Comparison of ENCODE assay signal across 8 cellular contexts in the genomic region with DNA sequence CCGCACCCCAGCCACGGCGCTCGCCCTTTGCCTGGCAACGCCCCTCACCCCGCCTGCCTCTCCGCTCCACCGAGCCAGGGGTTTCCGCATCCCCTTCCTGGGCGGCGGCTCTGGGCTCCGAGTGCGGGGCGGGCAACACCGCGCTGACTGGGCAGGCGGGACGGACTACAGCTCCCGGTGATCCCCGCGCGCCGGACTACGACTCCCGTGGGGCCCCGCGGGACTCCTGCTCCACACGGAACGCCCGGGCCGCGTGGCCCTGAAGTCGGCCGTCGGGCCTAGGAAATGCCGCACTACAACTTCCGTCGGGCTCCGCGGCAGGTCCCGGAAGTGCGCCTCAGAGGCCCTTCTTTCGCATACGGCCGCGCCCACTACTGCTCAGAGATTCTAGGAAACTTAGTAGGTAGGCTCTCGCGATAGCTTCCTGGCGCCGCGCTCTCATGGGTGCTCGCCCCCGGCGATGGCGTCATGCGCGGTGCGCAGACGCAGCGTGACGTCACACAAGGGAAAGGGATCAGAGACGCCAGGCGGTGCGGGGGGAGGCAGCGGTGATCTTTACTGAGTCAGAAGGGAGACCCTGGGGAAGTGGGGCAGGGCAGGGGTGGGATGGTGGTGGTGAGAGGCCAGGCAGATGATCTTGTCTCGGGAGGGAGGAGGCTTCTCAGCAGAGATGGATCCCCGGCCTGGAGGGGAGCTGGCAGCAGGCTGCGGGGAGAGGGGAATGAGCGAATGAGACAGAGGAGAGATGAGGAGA. TPM values are rescaled to one million over a fixed set of nuclear protein-coding genes. Genes with fewer than 3 reads are reported as not detected.
DNase-seq lines count a peak whose midpoint lies in the region; TF ChIP-seq lines count a peak whose summit lies in the region.

A gene with protein sequence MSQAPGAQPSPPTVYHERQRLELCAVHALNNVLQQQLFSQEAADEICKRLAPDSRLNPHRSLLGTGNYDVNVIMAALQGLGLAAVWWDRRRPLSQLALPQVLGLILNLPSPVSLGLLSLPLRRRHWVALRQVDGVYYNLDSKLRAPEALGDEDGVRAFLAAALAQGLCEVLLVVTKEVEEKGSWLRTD (minus strand): TSS at position 123 of the 754 bp plus-strand sequence. CDS start 760 bp downstream, outside the sequence.

- H3K9me3 ChIP-seq in effector memory CD4-positive, alpha-beta T cell (ENCODE audit: control insufficient read depth, low read length), result no peaks in the 10 kb centered on the region

- H3K36me3 ChIP-seq in effector memory CD4-positive, alpha-beta T cell (ENCODE audit: control insufficient read depth, insufficient read depth, low read length), result no peaks in the 10 kb centered on the region

- H3K4me1 ChIP-seq in effector memory CD4-positive, alpha-beta T cell (ENCODE audit: control insufficient read depth, insufficient read depth, low read length, poor library complexity, severe bottlenecking), result peaks cover 12% of the 10 kb centered on the region

- H3K27ac ChIP-seq in effector memory CD4-positive, alpha-beta T cell (ENCODE audit: insufficient read depth, low read length, poor library complexity, severe bottlenecking), result peak within 1 kb of the TSS; percentile 81

- DNase-seq in CMK (ENCODE audit: low read depth) (peak; percentile 100), GM20000 (ENCODE audit: low spot score) (peak; percentile 99), HT1080 (ENCODE audit: low read depth) (peak; percentile 99), NOMO-1 treated with DMSO at 0.1 percent for 48 hours (lab: John Stamatoyannopoulos, UW; ENCODE audit: unreplicated experiment) (peak; percentile 99), lung microvascular endothelial cell (ENCODE audit: low read depth in 2 of 2) (peak; percentile 99)
- DNase-seq in activated CD8-positive, alpha-beta memory T cell treated with anti-CD3 and anti-CD28 coated beads for 4 hours (ENCODE audit: low read depth in 2 of 2), result peak; percentile 94 to 98
- DNase-seq in effector memory CD4-positive, alpha-beta T cell, result peak; percentile 94 to 96 (median 95)
- peak; percentile 91 to 97 (median 94) for DNase-seq in stimulated activated CD4-positive, alpha-beta T cell treated with anti-CD3 and anti-CD28 coated beads, TNF-alpha, amount 100 ng/mL, for 48 hours (ENCODE audit: low read depth in 3 of 3)

- peak within 1 kb of the TSS; percentile 52 for H3K4me3 ChIP-seq in effector memory CD4-positive, alpha-beta T cell (ENCODE audit: insufficient read depth, low read depth, low read length, poor library complexity, severe bottlenecking)

- TF ChIP-seq CTCF in GM20000 (IDR thresholded peaks at IDR 0.05; ENCODE audit: extremely low read depth, missing control alignments), result no peak

- no peaks in the 10 kb centered on the region for H3K27me3 ChIP-seq in effector memory CD4-positive, alpha-beta T cell (replicated peaks; ENCODE audit: control insufficient read depth, insufficient read depth, low read length, poor library complexity, severe bottlenecking)

RNA-seq across cellular contexts. Expression of the gene that starts here (rescaled TPM):
- 41.2 and 47.4 TPM in 2 replicates for total RNA-seq in HT1080 (2014; rRNA removed; shearing (Covaris generic))
- 37.5 and 55.4 TPM in 2 replicates for polyA plus RNA-seq in HT1080 (2015; cell fraction: cytosol; rRNA removed)
- polyA plus RNA-seq in HT1080 (2015; cell fraction: nucleus; rRNA removed), result 23.7 and 24.0 TPM in 2 replicates
- 20.5 and 21.0 TPM in 2 replicates for total RNA-seq in lung microvascular endothelial cell

Comparison
In these comparisons a context has a peak if more than half of its experiments do, and no peak if none do; other contexts are left out.
1. Peak in every context shown above with its lines: DNase-seq, H3K4me3 ChIP-seq and H3K27ac ChIP-seq.